Comparison of ENCODE assay signal across 18 cellular contexts in the genomic region with DNA sequence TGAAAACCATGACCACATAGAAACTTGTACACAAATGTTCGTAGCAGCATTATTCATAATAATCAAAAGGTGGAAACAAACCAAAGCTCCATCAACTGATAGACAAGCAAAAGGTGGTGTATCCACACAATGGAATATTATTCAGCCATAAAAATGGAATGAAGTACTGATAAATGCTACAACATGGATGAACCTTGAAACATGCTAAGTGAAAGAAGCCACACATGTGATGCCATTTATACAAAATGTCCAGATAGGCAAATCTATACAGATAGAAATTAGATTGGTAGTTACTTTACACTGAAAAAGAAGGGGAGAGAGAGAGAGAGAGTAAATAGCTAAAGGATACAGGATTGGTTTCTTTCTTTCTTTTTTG. TPM values are rescaled to one million over a fixed set of nuclear protein-coding genes. Genes with fewer than 3 reads are reported as not detected.
DNase-seq lines count a peak whose midpoint lies in the region; ATAC-seq, FAIRE-seq and TF ChIP-seq lines count a peak whose summit lies in the region.
"Had no signal": no experiment of that assay in that cellular context is flagged by ENCODE, and none has a peak within 500 bp of the region (broad histone marks: within the 10 kb centered on the region; RNA-seq: fewer than 3 reads in every experiment).

No MANE protein-coding gene starts in this region.

- H3K36me3 ChIP-seq in HepG2 (replicated peaks in 1 of 2; ENCODE audit: control insufficient read depth in 1 of 2, insufficient read depth in 2 of 2, low read length in 2 of 2) (peaks cover under 1 to 13% of the 10 kb centered on the region in 2 experiments; a peak in 2 of 5 replicates), right lobe of liver (no peaks in the 10 kb centered on the region), stomach (no peaks in the 10 kb centered on the region)

- peaks cover 31% of the 10 kb centered on the region for H3K36me3 Mint-ChIP-seq in effector memory CD8-positive, alpha-beta T cell (ENCODE audit: insufficient read depth)
- no peaks in the 10 kb centered on the region for H3K36me3 Mint-ChIP-seq in natural killer cell treated with Interleukin-12 subunit alpha and Interleukin-12 subunit beta and Interleukin-15 and Interleukin-18, amount 100 ng/mL, for 72 hours

- H3K4me1 Mint-ChIP-seq in effector memory CD8-positive, alpha-beta T cell (ENCODE audit: low read depth in 2 of 2), result peaks cover 48 to 67% of the 10 kb centered on the region in 2 donors
- peaks cover 54 to 62% of the 10 kb centered on the region in 2 donors for H3K4me1 Mint-ChIP-seq in natural killer cell treated with Interleukin-12 subunit alpha and Interleukin-12 subunit beta and Interleukin-15 and Interleukin-18, amount 100 ng/mL, for 72 hours (ENCODE audit: low read depth in 2 of 2)

- TF ChIP-seq EP300 in HepG2 (IDR thresholded peaks at IDR 0.05; ENCODE audit: low read depth in 2 of 2, low read length in 2 of 2) (no peak), HepG2 (CRISPR knock-in tag; IDR thresholded peaks at IDR 0.05; ENCODE audit: borderline replicate concordance) (no peak), stomach (IDR thresholded peaks at IDR 0.05) (no peak)

- H3K4me3 Mint-ChIP-seq in effector memory CD8-positive, alpha-beta T cell, result no peak overlapping the region
- no peak overlapping the region for H3K4me3 Mint-ChIP-seq in natural killer cell treated with Interleukin-12 subunit alpha and Interleukin-12 subunit beta and Interleukin-15 and Interleukin-18, amount 100 ng/mL, for 72 hours
- H3K4me3 Mint-ChIP-seq: B cell; CD4-positive, alpha-beta T cell; GM23338; HFFc6; IgD-negative memory B cell had no signal

- H3K27me3 ChIP-seq in HepG2 (ENCODE audit: control insufficient read depth in 1 of 2, insufficient read depth in 2 of 2, low read length in 2 of 2) (no peaks in the 10 kb centered on the region), right lobe of liver (no peaks in the 10 kb centered on the region), stomach (no peaks in the 10 kb centered on the region)

- CTCF ChIA-PET in HepG2 (lab: Yijun Ruan, JAX; ENCODE audit: low intra/inter-chr PET ratio, low total read pairs), result no interaction called here

- no peaks in the 10 kb centered on the region for H3K27me3 Mint-ChIP-seq in effector memory CD8-positive, alpha-beta T cell
- no peaks in the 10 kb centered on the region for H3K27me3 Mint-ChIP-seq in natural killer cell treated with Interleukin-12 subunit alpha and Interleukin-12 subunit beta and Interleukin-15 and Interleukin-18, amount 100 ng/mL, for 72 hours
- H3K27me3 Mint-ChIP-seq: B cell; CD4-positive, alpha-beta T cell; IgD-negative memory B cell had no signal

- H3K27ac Mint-ChIP-seq in effector memory CD8-positive, alpha-beta T cell, result peak overlapping the region; percentile 73 to 83
- H3K27ac Mint-ChIP-seq in natural killer cell treated with Interleukin-12 subunit alpha and Interleukin-12 subunit beta and Interleukin-15 and Interleukin-18, amount 100 ng/mL, for 72 hours, result peak overlapping the region; percentile 14 to 68
- H3K27ac Mint-ChIP-seq: GM23338 had no signal

- ATAC-seq in HepG2 (no peak), right lobe of liver (no peak), HG02981 (IDR thresholded peaks at IDR 0.05; ENCODE audit: unreplicated experiment) (no peak)
- no peak for ATAC-seq in effector memory CD8-positive, alpha-beta T cell (replicated peaks)
- no peak for ATAC-seq in natural killer cell treated with Interleukin-12 subunit alpha and Interleukin-12 subunit beta and Interleukin-15 and Interleukin-18, amount 100 ng/mL, for 72 hours
- ATAC-seq: GM23338 had no signal

- peaks cover 88% of the 10 kb centered on the region for H3K79me2 ChIP-seq in HepG2 (ENCODE audit: insufficient read depth, low read length)

- peak; percentile 23 for FAIRE-seq in HepG2 (lab: Jason Lieb, UNC)
- FAIRE-seq: GM12891 had no signal

- intact Hi-C loops in HepG2 (cut with micrococcal nuclease; ENCODE audit: unreplicated experiment) (no loop called here), right lobe of liver (cut with DNase I) (no loop called here), stomach (cut with DNase I; ENCODE audit: low total_unique reads) (no loop called here)

- no peak overlapping the region for H2AFZ ChIP-seq in HepG2 (ENCODE audit: low read length)
- H2AFZ ChIP-seq: GM23338 had no signal

- no peak overlapping the region for H3K9ac ChIP-seq in HepG2 (ENCODE audit: insufficient read depth, low read depth, low read length)

- peaks cover 63% of the 10 kb centered on the region for H3K4me1 ChIP-seq in HepG2 (ENCODE audit: insufficient read depth, low read length)
- H3K4me1 ChIP-seq in right lobe of liver, result peaks cover 0 to 12% (median 0%) of the 10 kb centered on the region in 4 donors
- H3K4me1 ChIP-seq in stomach, result peaks cover 39 to 76% (median 55%) of the 10 kb centered on the region in 4 donors

- no peaks in the 10 kb centered on the region for H3K9me3 ChIP-seq in HepG2 (ENCODE audit: low read length)
- no peaks in the 10 kb centered on the region for H3K9me3 ChIP-seq in right lobe of liver
- no peaks in the 10 kb centered on the region for H3K9me3 ChIP-seq in stomach

- POLR2A ChIA-PET in HepG2 (lab: Yijun Ruan, JAX), result no interaction called here

- H3K4me2 ChIP-seq in HepG2 (ENCODE audit: low read depth, low read length), result no peak overlapping the region
- H3K4me2 ChIP-seq: GM23338 had no signal

- BruUV-seq in HepG2 (replicated peaks; lab: Mats Ljungman, UMichigan), result no TSS peak

- DNase-seq in HepG2 (ENCODE audit: low spot score), result no peak
- no peak for DNase-seq in right lobe of liver
- DNase-seq in effector memory CD8-positive, alpha-beta T cell, result no peak
- DNase-seq in natural killer cell treated with Interleukin-12 subunit alpha and Interleukin-12 subunit beta and Interleukin-15 and Interleukin-18, amount 100 ng/mL, for 72 hours (ENCODE audit: low spot score), result no peak
- no peak for DNase-seq in NCI-H1105 (lab: John Stamatoyannopoulos, UW)
- no peak for DNase-seq in stomach
- no peak for DNase-seq in Ammon's horn (ENCODE audit: low spot score)
- DNase-seq: ACHN; C1 segment of cervical spinal cord; CD4-positive, alpha-beta T cell; DMS79; H7; HFFc6 had no signal

- no peak for TF ChIP-seq POLR2A in HepG2 (IDR thresholded peaks at IDR 0.05; ENCODE audit: insufficient read depth in 1 of 2, low read depth in 2 of 2, low read length in 2 of 2)
- no peak for TF ChIP-seq POLR2A in right lobe of liver (IDR thresholded peaks at IDR 0.05)
- TF ChIP-seq POLR2A in stomach (IDR thresholded peaks at IDR 0.05), result no peak

- no peak for TF ChIP-seq RAD21 in HepG2 (CRISPR knock-in tag; IDR thresholded peaks at IDR 0.05)

- 97% methylated on average over 1 of the region's 1 CpG for WGBS in HepG2 (ENCODE audit: low lambda C conversion rate)
- 100% methylated on average over 1 of the region's 1 CpG for WGBS in right lobe of liver (ENCODE audit: insufficient coverage, low coverage, low lambda C conversion rate, missing lambda C conversion rate)
- 85 to 93% (median 88%) methylated on average over 1 of the region's 1 CpG for WGBS in stomach, 5 donors

- TF ChIP-seq CTCF in HepG2 (CRISPR knock-in tag; IDR thresholded peaks at IDR 0.05) (no peak), right lobe of liver (IDR thresholded peaks at IDR 0.05) (no peak), stomach (IDR thresholded peaks at IDR 0.05) (no peak)

- H3K9me3 Mint-ChIP-seq in effector memory CD8-positive, alpha-beta T cell, result no peaks in the 10 kb centered on the region
- H3K9me3 Mint-ChIP-seq in natural killer cell treated with Interleukin-12 subunit alpha and Interleukin-12 subunit beta and Interleukin-15 and Interleukin-18, amount 100 ng/mL, for 72 hours, result no peaks in the 10 kb centered on the region
- H3K9me3 Mint-ChIP-seq: CD4-positive, alpha-beta T cell; GM23338; HFFc6; IgD-negative memory B cell had no signal

- peaks cover 51% of the 10 kb centered on the region for H4K20me1 ChIP-seq in HepG2 (ENCODE audit: insufficient read depth, low read length)

- H3K4me3 ChIP-seq in HepG2 (replicated peaks in 1 of 3; ENCODE audit: insufficient read depth in 1 of 3, low read depth in 2 of 3, low read length in 3 of 3), result no peak overlapping the region
- H3K4me3 ChIP-seq in right lobe of liver, result no peak overlapping the region
- H3K4me3 ChIP-seq in stomach, result no peak overlapping the region
- H3K4me3 ChIP-seq: GM23338 had no signal

- no peak overlapping the region for H3K27ac ChIP-seq in HepG2 (ENCODE audit: extremely low read length, insufficient read depth, low read length)
- H3K27ac ChIP-seq in right lobe of liver, result no peak overlapping the region
- no peak overlapping the region for H3K27ac ChIP-seq in stomach

- in situ Hi-C loops in HepG2 (cut with HindIII; ENCODE audit: extremely low pct_ligation_motif_present, low pct_unique_long_range_greater_than_20kb), result no loop called here

RNA-seq across cellular contexts. Expression of a gene that starts 27.7 kb away (rescaled TPM):
- total RNA-seq in HepG2 (2016; rRNA removed; fragmentation: Illumina TruSeq; extraction: Trizol) (107 and 154 TPM in 2 replicates), right lobe of liver (10 to 100 TPM; 43.4 to 75.0 (median 59.5) TPM), stomach (10 to 100 TPM; 42.0 to 81.6 (median 56.5) TPM)
- 39.6 and 40.0 TPM in 2 replicates for total RNA-seq in HepG2 (2016; cell fraction: cytosol; rRNA removed; fragmentation: Illumina TruSeq; extraction: Trizol; ENCODE audit: low read depth)
- total RNA-seq in HepG2 (2016; cell fraction: insoluble cytoplasmic fraction; rRNA removed; fragmentation: Illumina TruSeq; extraction: Trizol), result 109 and 140 TPM in 2 replicates
- total RNA-seq in HepG2 (2016; cell fraction: membrane; rRNA removed; fragmentation: Illumina TruSeq; extraction: Trizol), result 33.8 and 38.8 TPM in 2 replicates
- total RNA-seq in HepG2 (2016; cell fraction: nucleus; rRNA removed; fragmentation: Illumina TruSeq; extraction: Trizol), result 42.1 and 45.3 TPM in 2 replicates
- polyA plus RNA-seq in HepG2 (2011; rRNA removed) (92.7 and 114 TPM in 2 replicates), stomach (10 to 100 TPM; 10.4 to 20.5 (median 17.5) TPM)
- polyA plus RNA-seq in HepG2 (2011; cell fraction: cytosol; rRNA removed), result 31.9 and 48.7 TPM in 2 replicates
- 24.0 TPM in 2 replicates for polyA plus RNA-seq in HepG2 (2011; cell fraction: nucleus; rRNA removed)
- polyA plus RNA-seq in HepG2 (2012), result 75.2 and 78.0 TPM in 2 replicates
- 5.4 and 6.7 TPM in 2 replicates for polyA plus RNA-seq in HepG2 (2016; cell fraction: cytosol; fragmentation: Illumina TruSeq; extraction: Trizol; ENCODE audit: low read depth)
- polyA plus RNA-seq in HepG2 (2016; cell fraction: insoluble cytoplasmic fraction; fragmentation: Illumina TruSeq; extraction: Trizol; ENCODE audit: low read depth), result 98.7 and 119 TPM in 2 replicates
- polyA plus RNA-seq in HepG2 (2016; cell fraction: membrane; fragmentation: Illumina TruSeq; extraction: Trizol; ENCODE audit: low read depth), result 10.3 and 16.3 TPM in 2 replicates
- 43.1 and 52.9 TPM in 2 replicates for polyA plus RNA-seq in HepG2 (2016; cell fraction: nucleus; fragmentation: Illumina TruSeq; extraction: Trizol; ENCODE audit: insufficient read depth, low read depth)
- polyA minus RNA-seq in HepG2 (2011; rRNA and poly(A)+ RNA removed; ENCODE audit: low replicate concordance), result 51.6 and 79.2 TPM in 2 replicates
- 36.6 and 37.6 TPM in 2 replicates for polyA minus RNA-seq in HepG2 (2011; cell fraction: cytosol; rRNA and poly(A)+ RNA removed)
- polyA minus RNA-seq in HepG2 (2011; cell fraction: nucleus; rRNA and poly(A)+ RNA removed), result 25.8 and 27.6 TPM in 2 replicates
- total RNA-seq in natural killer cell treated with Interleukin-12 subunit alpha and Interleukin-12 subunit beta and Interleukin-15 and Interleukin-18, amount 100 ng/mL, for 72 hours, result 100 to 1,000 TPM; 168 to 176 TPM
